Comparison of ENCODE assay signal across 18 cellular contexts in the genomic region with DNA sequence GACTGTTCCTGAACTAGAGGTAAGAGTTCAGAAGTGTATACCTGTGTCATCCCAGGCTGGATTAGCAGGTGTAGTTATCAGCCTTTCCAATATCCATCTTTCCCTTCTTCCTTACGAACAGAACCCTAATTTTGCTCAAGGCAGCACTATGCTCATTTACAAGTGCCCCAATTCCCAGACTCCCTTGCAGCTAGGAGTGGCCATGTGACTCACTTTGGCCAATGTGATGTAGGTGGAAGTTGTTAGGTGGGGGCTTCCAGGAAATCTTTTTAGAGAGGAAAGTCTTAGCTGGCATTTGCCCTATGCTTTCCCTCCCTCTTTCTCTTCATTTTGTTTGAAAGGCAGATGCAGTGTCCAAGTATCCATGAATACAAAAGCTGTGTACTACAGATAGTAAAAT. TPM values are rescaled to one million over a fixed set of nuclear protein-coding genes. Genes with fewer than 3 reads are reported as not detected.
A peak's percentile ranks its signal among the peaks of the same experiment; 100 is the strongest.
DNase-seq lines count a peak whose midpoint lies in the region; ATAC-seq and TF ChIP-seq lines count a peak whose summit lies in the region.
"Had no signal": no experiment of that assay in that cellular context is flagged by ENCODE, and none has a peak within 500 bp of the region (broad histone marks: within the 10 kb centered on the region; RNA-seq: fewer than 3 reads in every experiment).

No MANE protein-coding gene starts in this region.

- no peak for ATAC-seq in activated CD4-positive, alpha-beta T cell treated with anti-CD3 and anti-CD28 coated beads for 36 hours
- no peak for ATAC-seq in activated naive CD8-positive, alpha-beta T cell treated with anti-CD3 and anti-CD28 coated beads, Interleukin-2, amount 50 U/mL, for 24 hours
- ATAC-seq in stimulated activated naive B cell treated with anti-CD40 and anti-IgM and Interleukin-4, amounts not matched to agents 10 μg/mL and 1 μg/mL and 100 μg/mL, for 72 hours (replicated peaks), result no peak
- ATAC-seq: CD8-positive, alpha-beta T cell had no signal

- peaks cover 15% of the 10 kb centered on the region for H3K4me1 ChIP-seq in neural progenitor cell

- no peaks in the 10 kb centered on the region for H3K9me3 ChIP-seq in neural progenitor cell (ENCODE audit: low read depth)

- H3F3A ChIP-seq in neural progenitor cell (ENCODE audit: low read depth), result peaks cover 12% of the 10 kb centered on the region

- peaks cover 38% of the 10 kb centered on the region for H3K36me3 Mint-ChIP-seq in activated CD4-positive, alpha-beta T cell treated with anti-CD3 and anti-CD28 coated beads for 36 hours (ENCODE audit: low read depth)
- peaks cover 50% of the 10 kb centered on the region for H3K36me3 Mint-ChIP-seq in activated naive CD8-positive, alpha-beta T cell treated with anti-CD3 and anti-CD28 coated beads, Interleukin-2, amount 50 U/mL, for 24 hours (ENCODE audit: low read depth)
- peaks cover 30% of the 10 kb centered on the region for H3K36me3 Mint-ChIP-seq in activated naive CD8-positive, alpha-beta T cell treated with anti-CD3 and anti-CD28 coated beads for 36 hours
- H3K36me3 Mint-ChIP-seq in neural progenitor cell, result no peaks in the 10 kb centered on the region
- peaks cover 1 to 13% of the 10 kb centered on the region in 2 donors for H3K36me3 Mint-ChIP-seq in stimulated activated naive B cell treated with anti-CD40 and anti-IgM and Interleukin-4, amounts not matched to agents 10 μg/mL and 1 μg/mL and 100 μg/mL, for 72 hours

- no peak for TF ChIP-seq CTCF in neural progenitor cell (IDR thresholded peaks at IDR 0.05)

- DNase-seq in activated CD4-positive, alpha-beta T cell treated with anti-CD3 and anti-CD28 coated beads for 36 hours, result peak; percentile 48
- DNase-seq in activated CD4-positive, alpha-beta T cell treated with anti-CD3 and anti-CD28 coated beads for 4 hours, result no peak
- no peak for DNase-seq in activated naive CD8-positive, alpha-beta T cell treated with anti-CD3 and anti-CD28 coated beads, Interleukin-2, amount 50 U/mL, for 24 hours
- no peak for DNase-seq in activated naive CD8-positive, alpha-beta T cell treated with anti-CD3 and anti-CD28 coated beads for 36 hours
- DNase-seq in neural progenitor cell (ENCODE audit: low spot score), result no peak
- no peak for DNase-seq in stimulated activated naive B cell treated with anti-CD40 and anti-IgM and Interleukin-4, amounts not matched to agents 10 μg/mL and 1 μg/mL and 100 μg/mL, for 72 hours
- DNase-seq in NCI-H2081 (lab: John Stamatoyannopoulos, UW), result no peak
- DNase-seq: Caco-2; CD8-positive, alpha-beta T cell; DND-41; GDM1; HCEC 1CT; HFFc6 had no signal

- no peak overlapping the region for H3K4me2 ChIP-seq in neural progenitor cell

- H3K27me3 ChIP-seq in neural progenitor cell, result no peaks in the 10 kb centered on the region

- H3K9ac ChIP-seq in neural progenitor cell, result no peak overlapping the region

- H3K27ac ChIP-seq in neural progenitor cell, result no peak overlapping the region
- H3K27ac ChIP-seq: 22Rv1 had no signal

- H3K4me3 Mint-ChIP-seq in activated CD4-positive, alpha-beta T cell treated with anti-CD3 and anti-CD28 coated beads for 36 hours, result no peak overlapping the region
- no peak overlapping the region for H3K4me3 Mint-ChIP-seq in activated naive CD8-positive, alpha-beta T cell treated with anti-CD3 and anti-CD28 coated beads, Interleukin-2, amount 50 U/mL, for 24 hours
- no peak overlapping the region for H3K4me3 Mint-ChIP-seq in activated naive CD8-positive, alpha-beta T cell treated with anti-CD3 and anti-CD28 coated beads for 36 hours
- H3K4me3 Mint-ChIP-seq in neural progenitor cell, result no peak overlapping the region
- no peak overlapping the region for H3K4me3 Mint-ChIP-seq in stimulated activated naive B cell treated with anti-CD40 and anti-IgM and Interleukin-4, amounts not matched to agents 10 μg/mL and 1 μg/mL and 100 μg/mL, for 72 hours
- H3K4me3 Mint-ChIP-seq: CD14-positive monocyte; CD8-positive, alpha-beta T cell; HFFc6 had no signal

- H3K27ac Mint-ChIP-seq in activated CD4-positive, alpha-beta T cell treated with anti-CD3 and anti-CD28 coated beads for 36 hours, result peak overlapping the region; percentile 6
- peak overlapping the region; percentile 81 for H3K27ac Mint-ChIP-seq in activated naive CD8-positive, alpha-beta T cell treated with anti-CD3 and anti-CD28 coated beads, Interleukin-2, amount 50 U/mL, for 24 hours
- no peak overlapping the region for H3K27ac Mint-ChIP-seq in activated naive CD8-positive, alpha-beta T cell treated with anti-CD3 and anti-CD28 coated beads for 36 hours
- peak overlapping the region; percentile 15 for H3K27ac Mint-ChIP-seq in neural progenitor cell
- H3K27ac Mint-ChIP-seq in stimulated activated naive B cell treated with anti-CD40 and anti-IgM and Interleukin-4, amounts not matched to agents 10 μg/mL and 1 μg/mL and 100 μg/mL, for 72 hours, result no peak overlapping the region
- H3K27ac Mint-ChIP-seq: CD8-positive, alpha-beta T cell; HFFc6 had no signal

- H2AFZ ChIP-seq in neural progenitor cell (replicated peaks), result no peak overlapping the region

- no peak overlapping the region for H3K4me3 ChIP-seq in neural progenitor cell

- H3K27me3 Mint-ChIP-seq in activated CD4-positive, alpha-beta T cell treated with anti-CD3 and anti-CD28 coated beads for 36 hours, result no peaks in the 10 kb centered on the region
- H3K27me3 Mint-ChIP-seq in activated naive CD8-positive, alpha-beta T cell treated with anti-CD3 and anti-CD28 coated beads, Interleukin-2, amount 50 U/mL, for 24 hours, result no peaks in the 10 kb centered on the region
- H3K27me3 Mint-ChIP-seq in activated naive CD8-positive, alpha-beta T cell treated with anti-CD3 and anti-CD28 coated beads for 36 hours, result no peaks in the 10 kb centered on the region
- H3K27me3 Mint-ChIP-seq in neural progenitor cell (ENCODE audit: insufficient read depth, low read depth), result peaks cover 2% of the 10 kb centered on the region
- no peaks in the 10 kb centered on the region for H3K27me3 Mint-ChIP-seq in stimulated activated naive B cell treated with anti-CD40 and anti-IgM and Interleukin-4, amounts not matched to agents 10 μg/mL and 1 μg/mL and 100 μg/mL, for 72 hours

- peaks cover 10% of the 10 kb centered on the region for H3K9me3 Mint-ChIP-seq in activated CD4-positive, alpha-beta T cell treated with anti-CD3 and anti-CD28 coated beads for 36 hours (ENCODE audit: low read depth)
- peaks cover 23% of the 10 kb centered on the region for H3K9me3 Mint-ChIP-seq in activated naive CD8-positive, alpha-beta T cell treated with anti-CD3 and anti-CD28 coated beads, Interleukin-2, amount 50 U/mL, for 24 hours
- peaks cover 10% of the 10 kb centered on the region for H3K9me3 Mint-ChIP-seq in activated naive CD8-positive, alpha-beta T cell treated with anti-CD3 and anti-CD28 coated beads for 36 hours
- peaks cover 6% of the 10 kb centered on the region for H3K9me3 Mint-ChIP-seq in neural progenitor cell
- peaks cover 8 to 12% of the 10 kb centered on the region in 2 donors for H3K9me3 Mint-ChIP-seq in stimulated activated naive B cell treated with anti-CD40 and anti-IgM and Interleukin-4, amounts not matched to agents 10 μg/mL and 1 μg/mL and 100 μg/mL, for 72 hours

- no peaks in the 10 kb centered on the region for H3K36me3 ChIP-seq in neural progenitor cell

- no peaks in the 10 kb centered on the region for H3K79me2 ChIP-seq in neural progenitor cell (ENCODE audit: low read depth)

- H3K4me1 Mint-ChIP-seq in activated CD4-positive, alpha-beta T cell treated with anti-CD3 and anti-CD28 coated beads for 36 hours, result peaks cover 56% of the 10 kb centered on the region
- H3K4me1 Mint-ChIP-seq in activated naive CD8-positive, alpha-beta T cell treated with anti-CD3 and anti-CD28 coated beads, Interleukin-2, amount 50 U/mL, for 24 hours, result peaks cover 69% of the 10 kb centered on the region
- peaks cover 38% of the 10 kb centered on the region for H3K4me1 Mint-ChIP-seq in activated naive CD8-positive, alpha-beta T cell treated with anti-CD3 and anti-CD28 coated beads for 36 hours
- peaks cover 9% of the 10 kb centered on the region for H3K4me1 Mint-ChIP-seq in neural progenitor cell
- peaks cover 20% of the 10 kb centered on the region in 2 donors for H3K4me1 Mint-ChIP-seq in stimulated activated naive B cell treated with anti-CD40 and anti-IgM and Interleukin-4, amounts not matched to agents 10 μg/mL and 1 μg/mL and 100 μg/mL, for 72 hours

- POLR2A ChIA-PET in activated CD4-positive, alpha-beta T cell treated with anti-CD3 and anti-CD28 coated beads for 36 hours (lab: Charles Lee), result no interaction called here

- H4K20me1 ChIP-seq in neural progenitor cell (ENCODE audit: low read depth), result no peaks in the 10 kb centered on the region

- intact Hi-C loops in activated CD4-positive, alpha-beta T cell treated with anti-CD3 and anti-CD28 coated beads for 36 hours (cut with DNase I, micrococcal nuclease), result loop anchor here in 1 of 2 experiments (10.0 kb wide), 1 partner anchor 702 kb away; a partner anchor contains a TSS

- CTCF ChIA-PET in activated CD4-positive, alpha-beta T cell treated with anti-CD3 and anti-CD28 coated beads for 36 hours (lab: Charles Lee), result no interaction called here

RNA-seq across cellular contexts. Expression of a gene that starts 34.8 kb away (rescaled TPM):
- total RNA-seq in activated CD4-positive, alpha-beta T cell treated with anti-CD3 and anti-CD28 coated beads for 36 hours, result 10 to 100 TPM; 56.3 to 83.9 TPM
- total RNA-seq in activated naive CD8-positive, alpha-beta T cell treated with anti-CD3 and anti-CD28 coated beads for 36 hours, result 10 to 100 TPM; 16.5 to 18.1 TPM
- 2.6 and 2.8 TPM in 2 replicates for total RNA-seq in neural progenitor cell (ENCODE audit: low replicate concordance)
- total RNA-seq: A673, Caco-2, H1, HFFc6, HT1080 had no signal

Comparison
In these comparisons a context has a peak if more than half of its experiments do, and no peak if none do; other contexts are left out.
1. H3K27ac Mint-ChIP-seq: peak in activated CD4-positive, alpha-beta T cell treated with anti-CD3 and anti-CD28 coated beads for 36 hours (single experiment), activated naive CD8-positive, alpha-beta T cell treated with anti-CD3 and anti-CD28 coated beads, Interleukin-2, amount 50 U/mL, for 24 hours (single experiment) and neural progenitor cell (single experiment); none in activated naive CD8-positive, alpha-beta T cell treated with anti-CD3 and anti-CD28 coated beads for 36 hours (single experiment) and stimulated activated naive B cell treated with anti-CD40 and anti-IgM and Interleukin-4, amounts not matched to agents 10 μg/mL and 1 μg/mL and 100 μg/mL, for 72 hours (single experiment).